ENCODE assay signal across 1 cellular context in the genomic region with DNA sequence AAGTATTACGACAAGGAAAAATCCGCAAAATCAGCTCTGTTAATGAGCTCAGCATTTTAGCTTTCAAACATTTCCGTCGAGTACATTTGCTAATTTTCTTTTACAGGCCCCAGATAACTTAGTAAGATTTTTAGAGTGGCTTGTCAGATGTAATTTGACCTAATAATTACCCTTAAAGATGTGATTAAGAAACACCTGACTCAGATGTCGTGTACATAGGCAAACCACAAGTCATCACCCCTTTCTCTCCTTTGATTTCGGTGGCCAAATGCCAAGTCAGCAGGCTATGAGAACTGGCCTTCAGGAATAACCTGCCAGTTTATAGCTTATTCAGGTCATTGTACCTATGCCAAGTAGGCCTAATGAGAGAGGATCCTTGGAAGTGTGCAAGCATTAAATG.
TF ChIP-seq lines count a peak whose summit lies in the region.

No MANE protein-coding gene starts in this region.

TF ChIP-seq in HEK293, 187 proteins besides CTCF, POLR2A, EP300 and RAD21 (continued from another document):
- TF ChIP-seq, protein P1, sequence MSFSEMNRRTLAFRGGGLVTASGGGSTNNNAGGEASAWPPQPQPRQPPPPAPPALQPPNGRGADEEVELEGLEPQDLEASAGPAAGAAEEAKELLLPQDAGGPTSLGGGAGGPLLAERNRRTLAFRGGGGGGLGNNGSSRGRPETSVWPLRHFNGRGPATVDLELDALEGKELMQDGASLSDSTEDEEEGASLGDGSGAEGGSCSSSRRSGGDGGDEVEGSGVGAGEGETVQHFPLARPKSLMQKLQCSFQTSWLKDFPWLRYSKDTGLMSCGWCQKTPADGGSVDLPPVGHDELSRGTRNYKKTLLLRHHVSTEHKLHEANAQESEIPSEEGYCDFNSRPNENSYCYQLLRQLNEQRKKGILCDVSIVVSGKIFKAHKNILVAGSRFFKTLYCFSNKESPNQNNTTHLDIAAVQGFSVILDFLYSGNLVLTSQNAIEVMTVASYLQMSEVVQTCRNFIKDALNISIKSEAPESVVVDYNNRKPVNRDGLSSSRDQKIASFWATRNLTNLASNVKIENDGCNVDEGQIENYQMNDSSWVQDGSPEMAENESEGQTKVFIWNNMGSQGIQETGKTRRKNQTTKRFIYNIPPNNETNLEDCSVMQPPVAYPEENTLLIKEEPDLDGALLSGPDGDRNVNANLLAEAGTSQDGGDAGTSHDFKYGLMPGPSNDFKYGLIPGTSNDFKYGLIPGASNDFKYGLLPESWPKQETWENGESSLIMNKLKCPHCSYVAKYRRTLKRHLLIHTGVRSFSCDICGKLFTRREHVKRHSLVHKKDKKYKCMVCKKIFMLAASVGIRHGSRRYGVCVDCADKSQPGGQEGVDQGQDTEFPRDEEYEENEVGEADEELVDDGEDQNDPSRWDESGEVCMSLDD (tag by site-specific recombination; IDR thresholded peaks at IDR 0.05), result no peak
- TF ChIP-seq ZNF239 (tag by site-specific recombination; IDR thresholded peaks at IDR 0.05), result no peak
- TF ChIP-seq ZNF560 (tag by site-specific recombination; IDR thresholded peaks at IDR 0.05; ENCODE audit: borderline replicate concordance), result no peak
- TF ChIP-seq ZNF184 (tag by site-specific recombination; IDR thresholded peaks at IDR 0.05), result peak; percentile 48; the same call in 1 of the 2 replicates
- TF ChIP-seq, protein P2, sequence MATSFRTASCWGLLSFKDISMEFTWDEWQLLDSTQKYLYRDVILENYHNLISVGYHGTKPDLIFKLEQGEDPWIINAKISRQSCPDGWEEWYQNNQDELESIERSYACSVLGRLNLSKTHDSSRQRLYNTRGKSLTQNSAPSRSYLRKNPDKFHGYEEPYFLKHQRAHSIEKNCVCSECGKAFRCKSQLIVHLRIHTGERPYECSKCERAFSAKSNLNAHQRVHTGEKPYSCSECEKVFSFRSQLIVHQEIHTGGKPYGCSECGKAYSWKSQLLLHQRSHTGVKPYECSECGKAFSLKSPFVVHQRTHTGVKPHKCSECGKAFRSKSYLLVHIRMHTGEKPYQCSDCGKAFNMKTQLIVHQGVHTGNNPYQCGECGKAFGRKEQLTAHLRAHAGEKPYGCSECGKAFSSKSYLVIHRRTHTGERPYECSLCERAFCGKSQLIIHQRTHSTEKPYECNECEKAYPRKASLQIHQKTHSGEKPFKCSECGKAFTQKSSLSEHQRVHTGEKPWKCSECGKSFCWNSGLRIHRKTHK (tag by site-specific recombination; IDR thresholded peaks at IDR 0.05), result no peak
- no peak for TF ChIP-seq ZBTB48 (tag by site-specific recombination; IDR thresholded peaks at IDR 0.05)
- TF ChIP-seq, protein P3, sequence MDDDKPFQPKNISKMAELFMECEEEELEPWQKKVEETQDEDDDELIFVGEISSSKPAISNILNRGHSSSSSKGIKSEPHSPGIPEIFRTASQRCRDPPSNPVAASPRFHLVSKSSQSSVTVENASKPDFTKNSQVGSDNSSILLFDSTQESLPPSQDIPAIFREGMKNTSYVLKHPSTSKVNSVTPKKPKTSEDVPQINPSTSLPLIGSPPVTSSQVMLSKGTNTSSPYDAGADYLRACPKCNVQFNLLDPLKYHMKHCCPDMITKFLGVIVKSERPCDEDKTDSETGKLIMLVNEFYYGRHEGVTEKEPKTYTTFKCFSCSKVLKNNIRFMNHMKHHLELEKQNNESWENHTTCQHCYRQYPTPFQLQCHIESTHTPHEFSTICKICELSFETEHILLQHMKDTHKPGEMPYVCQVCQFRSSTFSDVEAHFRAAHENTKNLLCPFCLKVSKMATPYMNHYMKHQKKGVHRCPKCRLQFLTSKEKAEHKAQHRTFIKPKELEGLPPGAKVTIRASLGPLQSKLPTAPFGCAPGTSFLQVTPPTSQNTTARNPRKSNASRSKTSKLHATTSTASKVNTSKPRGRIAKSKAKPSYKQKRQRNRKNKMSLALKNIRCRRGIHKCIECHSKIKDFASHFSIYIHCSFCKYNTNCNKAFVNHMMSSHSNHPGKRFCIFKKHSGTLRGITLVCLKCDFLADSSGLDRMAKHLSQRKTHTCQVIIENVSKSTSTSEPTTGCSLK (tag by site-specific recombination; IDR thresholded peaks at IDR 0.05), result no peak
- TF ChIP-seq ZBTB8A (tag by site-specific recombination; IDR thresholded peaks at IDR 0.05), result 0 out of 2 replicates have a peak, but pooled peaks have one; percentile 29
- TF ChIP-seq ZNF114 (tag by site-specific recombination; IDR thresholded peaks at IDR 0.05), result no peak
- TF ChIP-seq ZNF555 (tag by site-specific recombination; conservative IDR thresholded peaks at IDR 0.05), result no peak
TF ChIP-seq in HEK293: peak in this region for 51.
